In the genomic region with DNA sequence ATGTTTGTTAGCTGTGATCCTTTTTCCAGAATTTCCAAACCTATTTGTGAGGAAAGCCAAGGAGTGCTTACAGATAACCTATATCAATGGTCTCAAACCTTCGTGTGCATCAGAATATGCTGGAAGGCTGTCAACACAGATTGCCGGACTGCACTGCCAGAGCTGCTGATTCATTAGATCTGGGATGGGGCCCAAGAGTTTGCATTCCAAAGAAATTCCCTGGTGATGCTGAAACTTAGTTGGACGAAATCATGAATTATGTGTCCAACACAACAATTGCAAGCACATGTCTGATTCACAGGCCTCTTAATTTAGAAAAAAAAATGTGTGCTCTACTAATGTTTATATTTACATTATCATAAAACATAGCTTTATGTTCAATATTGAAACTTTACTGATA, we compare ENCODE assay signal across 13 cellular contexts.
DNase-seq lines count a peak whose midpoint lies in the region; ATAC-seq, FAIRE-seq and TF ChIP-seq lines count a peak whose summit lies in the region.
"Had no signal": no experiment of that assay in that cellular context is flagged by ENCODE, and none has a peak within 500 bp of the region (broad histone marks: within the 10 kb centered on the region; RNA-seq: fewer than 3 reads in every experiment).

No MANE protein-coding gene starts in this region.

- H3K4me3 Mint-ChIP-seq in HFFc6, result no peak overlapping the region
- H3K4me3 Mint-ChIP-seq: IgD-negative memory B cell had no signal

- no peaks in the 10 kb centered on the region for H3K27me3 Mint-ChIP-seq in HFFc6 (ENCODE audit: insufficient read depth)
- H3K27me3 Mint-ChIP-seq: IgD-negative memory B cell had no signal

- H3K27me3 ChIP-seq in bronchial epithelial cell (ENCODE audit: control insufficient read depth, insufficient read depth, low read length) (no peaks in the 10 kb centered on the region), kidney epithelial cell (ENCODE audit: control insufficient read depth, insufficient read depth, low read length) (no peaks in the 10 kb centered on the region)
- H3K27me3 ChIP-seq: body of pancreas, ovary had no signal

- no peak for TF ChIP-seq CTCF in HFFc6 (IDR thresholded peaks at IDR 0.05)
- TF ChIP-seq CTCF in bronchial epithelial cell (IDR thresholded peaks at IDR 0.05; ENCODE audit: insufficient read depth, low read length, severe bottlenecking), result no peak
- no peak for TF ChIP-seq CTCF in kidney epithelial cell (IDR thresholded peaks at IDR 0.05; ENCODE audit: insufficient read depth, low read length, poor library complexity, severe bottlenecking)
- no peak for TF ChIP-seq CTCF in coronary artery (IDR thresholded peaks at IDR 0.05)

- H3K27ac Mint-ChIP-seq in HFFc6, result no peak overlapping the region
- H3K27ac Mint-ChIP-seq: IgD-negative memory B cell had no signal

- H3K36me3 ChIP-seq in bronchial epithelial cell (ENCODE audit: control insufficient read depth, insufficient read depth, low read length), result no peaks in the 10 kb centered on the region
- no peaks in the 10 kb centered on the region for H3K36me3 ChIP-seq in kidney epithelial cell (ENCODE audit: control insufficient read depth, insufficient read depth, low read length)
- H3K36me3 ChIP-seq: ovary had no signal

- DNase-seq in A172 (ENCODE audit: low spot score), result peak; percentile 67
- peak; percentile 34 for DNase-seq in HFFc6
- DNase-seq in bronchial epithelial cell (ENCODE audit: low read depth), result peak; percentile 3
- peak; percentile 10 for DNase-seq in kidney epithelial cell (ENCODE audit: low read depth)
- DNase-seq in activated CD4-positive, alpha-beta T cell treated with anti-CD3 and anti-CD28 coated beads, Interleukin-2, amount 50 U/mL, for 4 hours, result no peak
- no peak for DNase-seq in coronary artery (ENCODE audit: low spot score)
- no peak for DNase-seq in NCI-H446 treated with DMSO at 0.1 percent for 48 hours (lab: John Stamatoyannopoulos, UW)
- DNase-seq: GDM1, ovary had no signal

- H3K4me3 ChIP-seq in bronchial epithelial cell (ENCODE audit: low read depth, low read length) (no peak overlapping the region), kidney epithelial cell (ENCODE audit: low read depth, low read length) (no peak overlapping the region), coronary artery (no peak overlapping the region)
- H3K4me3 ChIP-seq: body of pancreas, ovary had no signal

- no peak overlapping the region for H3K27ac ChIP-seq in coronary artery
- H3K27ac ChIP-seq: body of pancreas, ovary had no signal

- no peaks in the 10 kb centered on the region for H3K4me1 Mint-ChIP-seq in HFFc6 (ENCODE audit: low read depth)
- H3K4me1 Mint-ChIP-seq: IgD-negative memory B cell had no signal

- ATAC-seq in HG03342 (IDR thresholded peaks at IDR 0.05; ENCODE audit: unreplicated experiment), result no peak
- ATAC-seq: body of pancreas, esophagus mucosa had no signal

- FAIRE-seq in bronchial epithelial cell (lab: Jason Lieb, UNC), result no peak

- no peaks in the 10 kb centered on the region for H3K36me3 Mint-ChIP-seq in HFFc6 (ENCODE audit: low read depth)
- H3K36me3 Mint-ChIP-seq: IgD-negative memory B cell had no signal

- no peaks in the 10 kb centered on the region; the same call in 1 of the 2 replicates for H3K9me3 Mint-ChIP-seq in HFFc6

Comparison
In these comparisons a context has a peak if more than half of its experiments do, and no peak if none do; other contexts are left out.
1. DNase-seq: peak in A172 (single experiment), HFFc6 (single experiment), bronchial epithelial cell (single experiment) and kidney epithelial cell (single experiment); none in activated CD4-positive, alpha-beta T cell treated with anti-CD3 and anti-CD28 coated beads, Interleukin-2, amount 50 U/mL, for 4 hours (0 of 2), coronary artery (single experiment) and NCI-H446 treated with DMSO at 0.1 percent for 48 hours (single experiment).